In genomic region chr2:169363570-169364150, GRCh38 we compare ENCODE assay signal across 8 cellular contexts. TPM values are rescaled to one million over a fixed set of nuclear protein-coding genes. Genes with fewer than 3 reads are reported as not detected.
DNase-seq lines count a peak whose midpoint lies in the region; ATAC-seq, FAIRE-seq and TF ChIP-seq lines count a peak whose summit lies in the region.

No MANE protein-coding gene starts in this region.

- H3K79me1 ChIP-seq in H9 (ENCODE audit: insufficient read depth, low read depth, low read length, poor library complexity, severe bottlenecking): no peaks in the 10 kb centered on the region

- H2AFZ ChIP-seq in H9 (ENCODE audit: low read length) (no peak overlapping the region), PC-3 (ENCODE audit: low read length) (peak overlapping the region; percentile 70; the same call in 1 of the 2 replicates)

- peaks cover 77% of the 10 kb centered on the region for H3K27me3 Mint-ChIP-seq in H9 (ENCODE audit: low read depth)

- peaks cover 37% of the 10 kb centered on the region for H3K23me2 ChIP-seq in H9 (ENCODE audit: insufficient read length, low read depth, low read length, poor library complexity, severe bottlenecking)

- H3K4me2 ChIP-seq in H9 (ENCODE audit: insufficient read depth, insufficient read length, low read length) (peak overlapping the region; percentile 69), PC-3 (ENCODE audit: low read length) (peak overlapping the region; percentile 90)

- in situ Hi-C loops in astrocyte of the cerebellum (cut with HindIII; ENCODE audit: low sequenced_read_pairs): no loop called here

- H3K4ac ChIP-seq in H9 (ENCODE audit: low read depth, low read length): no peak overlapping the region

- intact Hi-C loops in PC-3 (cut with micrococcal nuclease): no loop called here

- H3K56ac ChIP-seq in H9 (ENCODE audit: insufficient read length, low read depth, low read length): no peak overlapping the region

- no peaks in the 10 kb centered on the region for H3K9me2 ChIP-seq in PC-3 (replicated peaks; ENCODE audit: low read length)

- CTCF ChIA-PET in PC-3 (lab: Charles Lee): no interaction called here

- peaks cover 0 to 4% of the 10 kb centered on the region in 2 experiments; a peak in 4 of 5 replicates for H3K9me3 Mint-ChIP-seq in H9

- H3K4me3 ChIP-seq in PC-3 (ENCODE audit: low read length) (peak overlapping the region; percentile 68), astrocyte of the cerebellum (ENCODE audit: low read depth, low read length) (peak overlapping the region; percentile 48), small intestine (ENCODE audit: low read depth in 1 of 2, low read length in 2 of 2) (peak overlapping the region in 1 of 2 donors; percentile 56)

- H3K27me3 ChIP-seq in H9 (ENCODE audit: insufficient read depth, low read length) (peaks cover 34% of the 10 kb centered on the region; the same call in 1 of the 2 replicates), PC-3 (ENCODE audit: low read length) (peaks cover 63% of the 10 kb centered on the region), small intestine (ENCODE audit: control insufficient read depth in 2 of 2, insufficient read depth in 2 of 2, low read length in 2 of 2) (peaks cover 5 to 32% of the 10 kb centered on the region in 2 donors)

- no peaks in the 10 kb centered on the region for H3K4me1 ChIP-seq in H9 (ENCODE audit: insufficient read depth, low read length)
- peaks cover 31% of the 10 kb centered on the region for H3K4me1 ChIP-seq in PC-3 (ENCODE audit: insufficient read depth, low read length)
- H3K4me1 ChIP-seq in small intestine (ENCODE audit: control insufficient read depth in 2 of 2, insufficient read depth in 1 of 2, low read depth in 1 of 2, low read length in 1 of 2): peaks cover 2 to 8% of the 10 kb centered on the region in 2 donors

- no peak overlapping the region for H3K23ac ChIP-seq in H9 (ENCODE audit: insufficient read length, low read depth, low read length)

- H3F3A ChIP-seq in PC-3 (ENCODE audit: low read length, unreplicated experiment): no peaks in the 10 kb centered on the region

- no peak overlapping the region for H4K5ac ChIP-seq in H9 (ENCODE audit: insufficient read length, low read depth, low read length)

- H2BK15ac ChIP-seq in H9 (ENCODE audit: low read depth, low read length): no peak overlapping the region

- WGBS in H9 (ENCODE audit: extremely low coverage, insufficient read length, low lambda C conversion rate): no CpG with 5 or more reads among the region's 26 CpGs
- WGBS in small intestine, 3 donors: 1% methylated on average over 25 to 26 of the region's 26 CpGs

- peak overlapping the region; percentile 23 for H3K18ac ChIP-seq in H9 (ENCODE audit: insufficient read length, low read depth, low read length)

- no peaks in the 10 kb centered on the region for H3K79me2 ChIP-seq in H9 (ENCODE audit: insufficient read depth, low read length)
- H3K79me2 ChIP-seq in PC-3 (ENCODE audit: low read length): no peaks in the 10 kb centered on the region

- no peak for FAIRE-seq in small intestine (lab: Jason Lieb, UNC)

- H3T11ph ChIP-seq in H9 (ENCODE audit: low read length): no peak overlapping the region

- H3K4me3 Mint-ChIP-seq in H9: peak overlapping the region; percentile 71 to 88

- H3K4me1 Mint-ChIP-seq in H9: peaks cover 32 to 34% of the 10 kb centered on the region in 2 experiments

- no peak overlapping the region for H4K8ac ChIP-seq in H9 (replicated peaks; ENCODE audit: insufficient read length, low read depth, low read length)

- H3K36me3 Mint-ChIP-seq in H9 (ENCODE audit: insufficient read depth in 1 of 3, low read depth in 3 of 3): peaks cover 0 to 3% (median 0%) of the 10 kb centered on the region in 3 experiments; a peak in 1 of 7 replicates

- no peak overlapping the region for H2BK20ac ChIP-seq in H9 (ENCODE audit: low read depth, low read length, poor library complexity, severe bottlenecking)

- H2BK12ac ChIP-seq in H9 (ENCODE audit: insufficient read length, low read depth, low read length): no peak overlapping the region

- H3K36me3 ChIP-seq in PC-3 (ENCODE audit: low read depth, low read length) (no peaks in the 10 kb centered on the region), small intestine (ENCODE audit: control insufficient read depth in 2 of 2, insufficient read depth in 2 of 2, low read length in 2 of 2) (no peaks in the 10 kb centered on the region)

- H3K9me3 ChIP-seq in H9 (ENCODE audit: control insufficient read depth, low read depth, low read length): no peaks in the 10 kb centered on the region
- no peaks in the 10 kb centered on the region for H3K9me3 ChIP-seq in PC-3 (ENCODE audit: low read length)
- H3K9me3 ChIP-seq in small intestine (ENCODE audit: control insufficient read depth, low read depth): no peaks in the 10 kb centered on the region

- DNase-seq in DMS53 (lab: John Stamatoyannopoulos, UW): peak; percentile 94
- peak; percentile 49 for DNase-seq in H9
- DNase-seq in PC-3: no peak
- no peak for DNase-seq in astrocyte of the cerebellum (ENCODE audit: low read depth)
- peak; percentile 47 for DNase-seq in iPS-NIHi7 (ENCODE audit: extremely low spot score)
- peak; percentile 8 for DNase-seq in small intestine
- no peak for DNase-seq in NCI-H2029 treated with DMSO at 0.1 percent for 48 hours (lab: John Stamatoyannopoulos, UW)

- H3K9ac ChIP-seq in H9 (ENCODE audit: extremely low read depth, insufficient read length, low read length): no peak overlapping the region
- H3K9ac ChIP-seq in PC-3 (ENCODE audit: low read length): no peak overlapping the region

- POLR2A ChIA-PET in PC-3 (lab: Charles Lee; ENCODE audit: unreplicated experiment): no interaction called here

- no peak for ATAC-seq in PC-3
- ATAC-seq in HG02610 (IDR thresholded peaks at IDR 0.05; ENCODE audit: unreplicated experiment): no peak

- no peak overlapping the region for H2BK120ac ChIP-seq in H9 (ENCODE audit: low read depth, low read length, poor library complexity, severe bottlenecking)

- H2AK5ac ChIP-seq in H9 (ENCODE audit: insufficient read length, low read length): no peak overlapping the region

- H4K91ac ChIP-seq in H9 (ENCODE audit: insufficient read length, low read depth, low read length): no peak overlapping the region

- no peak overlapping the region for H2BK5ac ChIP-seq in H9 (ENCODE audit: insufficient read length, low read length)

- BruUV-seq in PC-3 (replicated peaks; lab: Mats Ljungman, UMichigan): no TSS peak

- H3K14ac ChIP-seq in H9 (ENCODE audit: insufficient read depth, low read length): peak overlapping the region; percentile 37; the same call in 1 of the 2 replicates

- H3K27ac Mint-ChIP-seq in H9: peak overlapping the region in 2 of 3 experiments; percentile 41 to 59; a peak in 4 of 7 replicates

- no peak overlapping the region for H3K27ac ChIP-seq in H9 (ENCODE audit: insufficient read length, low read depth, low read length)
- no peak overlapping the region for H3K27ac ChIP-seq in PC-3 (ENCODE audit: low read length)
- H3K27ac ChIP-seq in small intestine (ENCODE audit: low read depth in 1 of 2, low read length in 1 of 2): no peak overlapping the region

- no peaks in the 10 kb centered on the region for H4K20me1 ChIP-seq in H9 (ENCODE audit: control insufficient read depth, insufficient read depth, insufficient read length)
- H4K20me1 ChIP-seq in PC-3 (ENCODE audit: low read length): no peaks in the 10 kb centered on the region

- TF ChIP-seq CTCF in H9 (conservative IDR thresholded peaks at IDR 0.05) (no peak), PC-3 (conservative IDR thresholded peaks at IDR 0.05; ENCODE audit: low read depth, low read length) (no peak), astrocyte of the cerebellum (IDR thresholded peaks at IDR 0.05; ENCODE audit: low read depth, low read length, missing control alignments) (no peak)

RNA-seq across cellular contexts. Expression of gene LRP2, which starts 1.3 kb away (rescaled TPM):
- total RNA-seq in H9 (2021): 1.4 and 1.6 TPM in 2 replicates
- not detected in 2 replicates for total RNA-seq in PC-3 (2014; rRNA removed)
- under 1 TPM in 1 of 3 donors, not detected in 2; 0.01 TPM for polyA plus RNA-seq in small intestine

Comparison
In these comparisons a context has a peak if more than half of its experiments do, and no peak if none do; other contexts are left out.
1. DNase-seq: peak in DMS53 (single experiment), H9 (single experiment), iPS-NIHi7 (single experiment) and small intestine (single experiment); none in PC-3 (single experiment), astrocyte of the cerebellum (single experiment) and NCI-H2029 treated with DMSO at 0.1 percent for 48 hours (single experiment).